9 cellular contexts compared by ENCODE assay signal in the genomic region with DNA sequence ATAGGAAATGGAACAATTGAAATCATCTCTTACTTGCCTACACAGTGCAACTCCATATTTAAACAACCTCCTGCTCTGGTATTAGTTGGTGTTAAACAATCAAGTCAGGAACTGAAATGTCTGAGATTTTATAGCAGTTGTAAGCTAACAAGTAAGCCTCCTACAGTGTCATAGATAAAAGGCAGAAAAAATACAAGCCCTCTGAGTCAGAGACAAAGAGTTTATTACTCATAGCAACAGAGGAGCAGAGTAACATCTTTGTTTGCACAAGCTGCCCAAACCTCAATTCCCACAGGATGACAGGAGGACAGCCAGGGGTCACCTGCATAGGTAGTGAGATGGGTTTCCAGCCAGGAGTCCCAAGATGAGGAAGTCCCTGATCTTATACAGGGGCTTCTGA.
DNase-seq lines count a peak whose midpoint lies in the region; ATAC-seq lines count a peak whose summit lies in the region.
"Had no signal": no experiment of that assay in that cellular context is flagged by ENCODE, and none has a peak within 500 bp of the region (broad histone marks: within the 10 kb centered on the region; RNA-seq: fewer than 3 reads in every experiment).

No MANE protein-coding gene starts in this region.

- H3K27ac Mint-ChIP-seq in stimulated activated naive CD8-positive, alpha-beta T cell treated with anti-CD3 and anti-CD28 coated beads, Interleukin-15, amount 100 ng/mL, for 72 hours = no peak overlapping the region
- H3K27ac Mint-ChIP-seq: activated T-helper 1 cell treated with anti-CD3 and anti-CD28 coated beads, Interleukin-12 subunit alpha, Interleukin-12 subunit beta, Interleukin-2, Interleukin-4 antibody, amounts not matched to agents 30 ng/mL and 10 ng/mL and 1 ng/mL, durations not matched to agents 14 hours and 24 hours and 36 hours had no signal

- no peak for ATAC-seq in stimulated activated naive CD8-positive, alpha-beta T cell treated with anti-CD3 and anti-CD28 coated beads, Interleukin-15, amount 100 ng/mL, for 72 hours
- ATAC-seq in GM18858 (IDR thresholded peaks at IDR 0.05; ENCODE audit: unreplicated experiment) = no peak

- no peaks in the 10 kb centered on the region for H3K4me1 Mint-ChIP-seq in stimulated activated naive CD8-positive, alpha-beta T cell treated with anti-CD3 and anti-CD28 coated beads, Interleukin-15, amount 100 ng/mL, for 72 hours

- no peaks in the 10 kb centered on the region for H3K27me3 Mint-ChIP-seq in stimulated activated naive CD8-positive, alpha-beta T cell treated with anti-CD3 and anti-CD28 coated beads, Interleukin-15, amount 100 ng/mL, for 72 hours

- DNase-seq in NCI-H2171 treated with DMSO at 0.1 percent for 48 hours (lab: John Stamatoyannopoulos, UW) (peak; percentile 24), NCI-H2171 (lab: John Stamatoyannopoulos, UW) (no peak), SHP77 treated with DMSO at 0.1 percent for 48 hours (lab: John Stamatoyannopoulos, UW) (peak; percentile 16), glomerular visceral epithelial cell (ENCODE audit: extremely low spot score) (peak; percentile 55), stromal cell of bone marrow (ENCODE audit: low read depth) (peak; percentile 77), epidermal melanocyte (ENCODE audit: insufficient read length, low spot score) (no peak)
- no peak for DNase-seq in stimulated activated naive CD8-positive, alpha-beta T cell treated with anti-CD3 and anti-CD28 coated beads, Interleukin-15, amount 100 ng/mL, for 72 hours

- no peaks in the 10 kb centered on the region for H3K9me3 Mint-ChIP-seq in stimulated activated naive CD8-positive, alpha-beta T cell treated with anti-CD3 and anti-CD28 coated beads, Interleukin-15, amount 100 ng/mL, for 72 hours
- H3K9me3 Mint-ChIP-seq: activated T-helper 1 cell treated with anti-CD3 and anti-CD28 coated beads, Interleukin-12 subunit alpha, Interleukin-12 subunit beta, Interleukin-2, Interleukin-4 antibody, amounts not matched to agents 30 ng/mL and 10 ng/mL and 1 ng/mL, durations not matched to agents 14 hours and 24 hours and 36 hours had no signal

- H3K4me3 Mint-ChIP-seq in stimulated activated naive CD8-positive, alpha-beta T cell treated with anti-CD3 and anti-CD28 coated beads, Interleukin-15, amount 100 ng/mL, for 72 hours = no peak overlapping the region
- H3K4me3 Mint-ChIP-seq: activated T-helper 1 cell treated with anti-CD3 and anti-CD28 coated beads, Interleukin-12 subunit alpha, Interleukin-12 subunit beta, Interleukin-2, Interleukin-4 antibody, amounts not matched to agents 30 ng/mL and 10 ng/mL and 1 ng/mL, durations not matched to agents 14 hours and 24 hours and 36 hours had no signal

Comparison
In these comparisons a context has a peak if more than half of its experiments do, and no peak if none do; other contexts are left out.
1. DNase-seq: peak in NCI-H2171 treated with DMSO at 0.1 percent for 48 hours (single experiment), SHP77 treated with DMSO at 0.1 percent for 48 hours (single experiment), glomerular visceral epithelial cell (single experiment) and stromal cell of bone marrow (single experiment); none in NCI-H2171 (single experiment), stimulated activated naive CD8-positive, alpha-beta T cell treated with anti-CD3 and anti-CD28 coated beads, Interleukin-15, amount 100 ng/mL, for 72 hours (0 of 2) and epidermal melanocyte (single experiment).